Comparison of ENCODE assay signal across 8 cellular contexts in the genomic region with DNA sequence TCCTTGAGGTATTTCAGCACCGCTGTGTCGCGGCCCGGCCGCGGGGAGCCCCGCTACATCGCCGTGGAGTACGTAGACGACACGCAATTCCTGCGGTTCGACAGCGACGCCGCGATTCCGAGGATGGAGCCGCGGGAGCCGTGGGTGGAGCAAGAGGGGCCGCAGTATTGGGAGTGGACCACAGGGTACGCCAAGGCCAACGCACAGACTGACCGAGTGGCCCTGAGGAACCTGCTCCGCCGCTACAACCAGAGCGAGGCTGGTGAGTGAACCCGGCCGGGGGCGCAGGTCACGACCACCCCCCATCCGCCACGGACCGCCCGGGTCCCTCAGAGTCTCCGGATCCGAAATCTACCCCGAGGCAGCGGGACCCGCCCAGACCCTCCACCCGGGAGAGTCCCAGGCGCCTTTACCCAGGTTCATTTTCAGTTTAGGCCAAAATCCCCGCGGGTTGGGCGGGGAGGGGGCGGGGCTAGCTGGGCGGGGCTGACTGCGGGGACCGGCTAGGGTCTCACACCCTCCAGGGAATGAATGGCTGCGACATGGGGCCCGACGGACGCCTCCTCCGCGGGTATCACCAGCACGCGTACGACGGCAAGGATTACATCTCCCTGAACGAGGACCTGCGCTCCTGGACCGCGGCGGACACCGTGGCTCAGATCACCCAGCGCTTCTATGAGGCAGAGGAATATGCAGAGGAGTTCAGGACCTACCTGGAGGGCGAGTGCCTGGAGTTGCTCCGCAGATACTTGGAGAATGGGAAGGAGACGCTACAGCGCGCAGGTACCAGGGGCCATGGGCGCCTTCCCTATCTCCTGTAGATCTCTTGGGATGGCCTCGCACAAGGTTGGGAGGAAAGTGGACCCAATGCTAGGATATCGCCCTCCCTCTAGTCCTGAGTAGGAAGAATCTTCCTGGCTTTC. TPM values are rescaled to one million over a fixed set of nuclear protein-coding genes. Genes with fewer than 3 reads are reported as not detected.
A peak's percentile ranks its signal among the peaks of the same experiment; 100 is the strongest.
DNase-seq lines count a peak whose midpoint lies in the region; ATAC-seq, FAIRE-seq and TF ChIP-seq lines count a peak whose summit lies in the region.

No MANE protein-coding gene starts in this region.

- H2AFZ ChIP-seq in GM12878 (ENCODE audit: control insufficient read depth, low read depth, low read length) (peak overlapping the region; percentile 65), keratinocyte (ENCODE audit: control insufficient read depth, low read length) (peak overlapping the region; percentile 93)

- no peaks in the 10 kb centered on the region for H3K9me3 ChIP-seq in Caco-2
- no peaks in the 10 kb centered on the region for H3K9me3 ChIP-seq in GM12878 (replicated peaks; ENCODE audit: control insufficient read depth, insufficient read depth, low read length)
- H3K9me3 ChIP-seq in keratinocyte (ENCODE audit: control insufficient read depth, low read depth, low read length) = no peaks in the 10 kb centered on the region

- RAD21 ChIA-PET in GM12878 (lab: Charles Lee; ENCODE audit: unreplicated experiment) = no interaction called here

- no peak for TF ChIP-seq RAD21 in GM12878 (IDR thresholded peaks at IDR 0.05; ENCODE audit: insufficient read depth, low read depth, low read length)

- FAIRE-seq in GM12878 (lab: Jason Lieb, UNC) (no peak), keratinocyte (lab: Jason Lieb, UNC) (peak; percentile 13)

- peaks cover 9% of the 10 kb centered on the region for H4K20me1 ChIP-seq in GM12878 (ENCODE audit: control insufficient read depth, insufficient read depth)
- H4K20me1 ChIP-seq in keratinocyte (ENCODE audit: control insufficient read depth, extremely low read depth, insufficient read depth, low read length) = no peaks in the 10 kb centered on the region

- POLR2A ChIA-PET in Caco-2 (lab: Charles Lee) = no interaction called here
- POLR2A ChIA-PET in T-cell (lab: Charles Lee) = interaction anchor here in 1 of 2 donors (0.6 kb wide), 1 partner anchor 163 kb away, joined by 4 read pairs; no protein-coding TSS in a partner anchor
- POLR2A ChIA-PET in GM12878 (lab: Charles Lee) = no interaction called here

- 4% methylated on average over 73 of the region's 76 CpGs for WGBS in GM12878 (ENCODE audit: insufficient coverage, insufficient replicate concordance, low lambda C conversion rate, missing lambda C conversion rate)

- no peaks in the 10 kb centered on the region for H3K4me1 ChIP-seq in Caco-2
- peaks cover 15% of the 10 kb centered on the region for H3K4me1 ChIP-seq in GM12878 (ENCODE audit: control insufficient read depth, insufficient read depth, low read length)
- peaks cover 8% of the 10 kb centered on the region for H3K4me1 ChIP-seq in keratinocyte (ENCODE audit: control insufficient read depth, extremely low read depth, insufficient read depth, low read length)

- H3K36me3 Mint-ChIP-seq in Caco-2 (ENCODE audit: insufficient read depth, unreplicated experiment) (no peaks in the 10 kb centered on the region), T-cell (peaks cover 40% of the 10 kb centered on the region)

- H3K9me3 Mint-ChIP-seq in Caco-2 (ENCODE audit: unreplicated experiment) (no peaks in the 10 kb centered on the region), T-cell (no peaks in the 10 kb centered on the region)

- H3K27ac Mint-ChIP-seq in Caco-2 (ENCODE audit: unreplicated experiment) (no peak overlapping the region), T-cell (peak overlapping the region; percentile 93)

- peak overlapping the region; percentile 99 for H3K27ac ChIP-seq in GM12878 (ENCODE audit: control insufficient read depth, insufficient read depth)
- peak overlapping the region; percentile 66 for H3K27ac ChIP-seq in keratinocyte (ENCODE audit: control insufficient read depth, insufficient read depth, low read length)

- H3K4me2 ChIP-seq in GM12878 (ENCODE audit: control insufficient read depth, insufficient read depth) (peak overlapping the region; percentile 91), keratinocyte (ENCODE audit: control insufficient read depth, extremely low read depth, insufficient read depth, low read depth, low read length) (peak overlapping the region; percentile 85)

- peak; percentile 80 for TF ChIP-seq POLR2A in GM12878 (IDR thresholded peaks at IDR 0.05; ENCODE audit: low read depth, low read length)

- ATAC-seq in T-cell (replicated peaks in 1 of 4) = peak; percentile 50 to 54 (median 52)
- peak; percentile 80 for ATAC-seq in GM12878
- no peak for ATAC-seq in GM21786 (IDR thresholded peaks at IDR 0.05; ENCODE audit: unreplicated experiment)

- SMC1A ChIA-PET in GM12878 (lab: Charles Lee; ENCODE audit: uncharacterized antibody, unreplicated experiment) = no interaction called here

- TF ChIP-seq CTCF in Caco-2 (IDR thresholded peaks at IDR 0.05; ENCODE audit: insufficient read depth in 1 of 2, low read depth in 1 of 2, low read length in 1 of 2, severe bottlenecking in 1 of 2, unreplicated experiment in 1 of 2) = no peak
- TF ChIP-seq CTCF in GM12878 (IDR thresholded peaks at IDR 0.05 in 2 of 3, conservative IDR thresholded peaks at IDR 0.05 in 1 of 3; ENCODE audit: control insufficient read depth in 2 of 3, extremely low read depth in 1 of 3, insufficient read depth in 1 of 3, low read depth in 3 of 3, low read length in 3 of 3) = no peak
- TF ChIP-seq CTCF in keratinocyte (optimal IDR thresholded peaks at IDR 0.05 in 1 of 3, IDR thresholded peaks at IDR 0.05 in 1 of 3, conservative IDR thresholded peaks at IDR 0.05 in 1 of 3; ENCODE audit: extremely low read depth in 1 of 3, insufficient read depth in 2 of 3, low read length in 3 of 3) = no peak

- H3K27me3 ChIP-seq in Caco-2 (replicated peaks; ENCODE audit: control insufficient read depth, insufficient read depth, low read length) (no peaks in the 10 kb centered on the region), H7 (ENCODE audit: control insufficient read depth, insufficient read depth, low read length) (peaks cover 51% of the 10 kb centered on the region), GM12878 (replicated peaks in 1 of 2; ENCODE audit: control insufficient read depth in 2 of 2, insufficient read depth in 2 of 2, low read length in 1 of 2) (no peaks in the 10 kb centered on the region), keratinocyte (ENCODE audit: control insufficient read depth, extremely low read depth, insufficient read depth, low read length) (no peaks in the 10 kb centered on the region)

- dilution Hi-C loops in keratinocyte (cut with MboI; ENCODE audit: extremely low pct_ligation_motif_present, low sequenced_read_pairs) = no loop called here

- DNase-seq in Caco-2 = no peak
- DNase-seq in H7 = peak; percentile 94
- peak; percentile 55 to 78 (median 70) for DNase-seq in T-cell
- no peak for DNase-seq in GM12878 (ENCODE audit: low read depth, low spot score)
- DNase-seq in keratinocyte (ENCODE audit: low read depth, low spot score) = no peak
- peak; percentile 76 for DNase-seq in stimulated activated CD4-positive, alpha-beta T cell treated with anti-CD3 and anti-CD28 coated beads, Interleukin-2, amount 100 ng/mL, for 4 hours (ENCODE audit: low read depth)
- DNase-seq in NOMO-1 (lab: John Stamatoyannopoulos, UW; ENCODE audit: unreplicated experiment in 2 of 2) = no peak

- H3K4me3 ChIP-seq in Caco-2 (ENCODE audit: low read depth, low read length) (peak overlapping the region; percentile 34), H7 (ENCODE audit: insufficient read depth, low read depth, low read length) (peak overlapping the region; percentile 71), GM12878 (peak overlapping the region; percentile 98), keratinocyte (ENCODE audit: control insufficient read depth in 2 of 3, extremely low read depth in 1 of 3, insufficient read depth in 2 of 3, low read depth in 1 of 3, low read length in 3 of 3) (peak overlapping the region; percentile 77 to 92 (median 79))

- intact Hi-C loops in Caco-2 (cut with micrococcal nuclease; ENCODE audit: unreplicated experiment) (no loop called here), GM12878 (cut with micrococcal nuclease; ENCODE audit: unreplicated experiment) (loop anchor here (10.0 kb wide), 1 partner anchor 221 kb away; a partner anchor contains a TSS)

- H3K4me1 Mint-ChIP-seq in Caco-2 (ENCODE audit: low read depth, unreplicated experiment) (peaks cover 7% of the 10 kb centered on the region), T-cell (peaks cover 55 to 63% (median 61%) of the 10 kb centered on the region in 3 donors)

- no peak for TF ChIP-seq EP300 in GM12878 (IDR thresholded peaks at IDR 0.05; ENCODE audit: borderline replicate concordance in 1 of 2, control insufficient read depth in 1 of 2, low read depth in 2 of 2, low read length in 2 of 2)

- H3K79me2 ChIP-seq in GM12878 (ENCODE audit: control insufficient read depth, insufficient read depth, low read length) (peaks cover 40% of the 10 kb centered on the region), keratinocyte (ENCODE audit: control insufficient read depth, insufficient read depth, low read length) (peaks cover 6% of the 10 kb centered on the region)

- H3K36me3 ChIP-seq in Caco-2 (ENCODE audit: control insufficient read depth, insufficient read depth, low read length) (no peaks in the 10 kb centered on the region), H7 (replicated peaks; ENCODE audit: control insufficient read depth, insufficient read depth, low read length) (no peaks in the 10 kb centered on the region), GM12878 (ENCODE audit: control insufficient read depth in 2 of 2, insufficient read depth in 2 of 2, low read length in 1 of 2) (peaks cover 11 to 33% of the 10 kb centered on the region in 2 experiments), keratinocyte (ENCODE audit: control insufficient read depth in 2 of 2, extremely low read depth in 1 of 2, insufficient read depth in 2 of 2, low read length in 2 of 2) (peaks cover 3 to 14% of the 10 kb centered on the region in 2 experiments)

- CTCF ChIA-PET in Caco-2 (lab: Charles Lee) = no interaction called here
- CTCF ChIA-PET in T-cell (lab: Charles Lee) = no interaction called here
- CTCF ChIA-PET in GM12878 (lab: Yijun Ruan, JAX) = no interaction called here

- H3K9me1 ChIP-seq in keratinocyte (ENCODE audit: control insufficient read depth, extremely low read depth, insufficient read depth, low read length) = no peaks in the 10 kb centered on the region

- H3K4me3 Mint-ChIP-seq in Caco-2 (ENCODE audit: unreplicated experiment) = peak overlapping the region; percentile 68
- H3K4me3 Mint-ChIP-seq in T-cell = peak overlapping the region; percentile 91 to 96 (median 94)

- BruUV-seq in Caco-2 (replicated peaks; lab: Mats Ljungman, UMichigan) = no TSS peak
- TSS peak; percentile 83 for BruUV-seq in GM12878 (replicated peaks; lab: Mats Ljungman, UMichigan)

- H3K27me3 Mint-ChIP-seq in Caco-2 (ENCODE audit: insufficient read depth, unreplicated experiment) (peaks cover 11% of the 10 kb centered on the region), T-cell (no peaks in the 10 kb centered on the region)

- peak overlapping the region; percentile 100 for H3K9ac ChIP-seq in GM12878 (ENCODE audit: control insufficient read depth, insufficient read depth, low read length)
- peak overlapping the region; percentile 88 for H3K9ac ChIP-seq in keratinocyte (ENCODE audit: control insufficient read depth, extremely low read depth, insufficient read depth, low read length)

- in situ Hi-C loops in GM12878 (cut with MboI) = no loop called here

RNA-seq across cellular contexts. Expression of a gene that starts 0.7 kb away (rescaled TPM):
- total RNA-seq in Caco-2 (2022) (4.4 and 4.7 TPM in 2 replicates), T-cell (100 to 1,000 TPM; 600 to 951 (median 748) TPM), GM12878 (2014; rRNA removed) (310 and 335 TPM in 2 replicates), GM12878 (2014; rRNA removed; fragmentation: Illumina TruSeq; extraction: Trizol) (147 and 149 TPM in 2 replicates), GM12878 (2021) (302 and 313 TPM in 2 replicates)
- total RNA-seq in H7 (2014; rRNA removed; shearing (Covaris generic)) = 3.6 and 3.8 TPM in 2 replicates
- total RNA-seq in GM12878 (2013; cell fraction: nucleolus; rRNA removed) = 698 and 699 TPM in 2 replicates
- polyA plus RNA-seq in GM12878 (2011; ENCODE audit: low read depth) = 183 TPM
- polyA plus RNA-seq in GM12878 (2011; rRNA removed) (174 and 276 TPM in 2 replicates), GM12878 (2014; fragmentation: Illumina TruSeq; extraction: Trizol) (29.4 and 87.6 TPM in 2 replicates), GM12878 (2014; fragmentation: Nextera tagmentation; extraction: Ambion mirVana) (100 to 1,000 TPM in 1 of 2 experiments, 10 to 100 TPM in 1; 30.1 to 107 TPM), GM12878 (2014; rRNA removed) (342 and 354 TPM in 2 replicates), GM12878 (2016; fragmentation: Nextera tagmentation; extraction: Ambion mirVana) (100 to 1,000 TPM; 120 to 143 TPM), keratinocyte (36.2 to 66.6 TPM (median 46.0 TPM) in 3 replicates)
- 229 and 329 TPM in 2 replicates for polyA plus RNA-seq in GM12878 (2011; cell fraction: cytosol; rRNA removed)
- polyA plus RNA-seq in GM12878 (2011; cell fraction: nucleus; rRNA removed) = 1,246 and 1,757 TPM in 2 replicates
- 338 and 424 TPM in 2 replicates for polyA plus RNA-seq in GM12878 (2012)
- polyA minus RNA-seq in GM12878 (2011; rRNA and poly(A)+ RNA removed) = 141 and 186 TPM in 2 replicates
- polyA minus RNA-seq in GM12878 (2011; cell fraction: cytosol; rRNA and poly(A)+ RNA removed) = 53.2 and 58.8 TPM in 2 replicates
- polyA minus RNA-seq in GM12878 (2011; cell fraction: nucleus; rRNA and poly(A)+ RNA removed) = 427 and 490 TPM in 2 replicates
- 12.7 TPM for polyA plus RNA-seq in keratinocyte (2011; ENCODE audit: low read depth)
- 17.0 and 22.3 TPM in 2 replicates for polyA plus RNA-seq in keratinocyte (2011; cell fraction: cytosol; rRNA removed)
- polyA plus RNA-seq in keratinocyte (2011; cell fraction: nucleus; rRNA removed) = 124 and 132 TPM in 2 replicates
- 26.0 and 46.8 TPM in 2 replicates for polyA plus RNA-seq in keratinocyte (2012; ENCODE audit: low replicate concordance)
- polyA minus RNA-seq in keratinocyte = 30.6 to 59.8 TPM (median 31.3 TPM) in 3 replicates
- 39.7 TPM for polyA minus RNA-seq in keratinocyte (2011; cell fraction: cytosol; rRNA and poly(A)+ RNA removed)
- polyA minus RNA-seq in keratinocyte (2011; cell fraction: nucleus; rRNA and poly(A)+ RNA removed) = 50.0 and 62.4 TPM in 2 replicates

RNA-seq across cellular contexts. Expression of a gene that starts 43.0 kb away (rescaled TPM):
- total RNA-seq in Caco-2 (2022) (not detected in 2 replicates), T-cell (1 to 10 TPM in 1 of 5 donors, not detected in 4; 1.0 TPM), GM12878 (2014; rRNA removed) (not detected in 2 replicates), GM12878 (2014; rRNA removed; fragmentation: Illumina TruSeq; extraction: Trizol) (not detected in 2 replicates), GM12878 (2021) (not detected in 2 replicates)
- 0.10 and 0.74 TPM in 2 replicates for total RNA-seq in H7 (2014; rRNA removed; shearing (Covaris generic))
- not detected in 2 replicates for total RNA-seq in GM12878 (2013; cell fraction: nucleolus; rRNA removed)
- polyA plus RNA-seq in GM12878 (2011; ENCODE audit: low read depth) = 0.85 TPM
- polyA plus RNA-seq in GM12878 (2011; rRNA removed) (not detected in 2 replicates), GM12878 (2014; fragmentation: Illumina TruSeq; extraction: Trizol) (not detected in 2 replicates), GM12878 (2014; fragmentation: Nextera tagmentation; extraction: Ambion mirVana) (not detected), GM12878 (2014; rRNA removed) (not detected in 2 replicates), GM12878 (2016; fragmentation: Nextera tagmentation; extraction: Ambion mirVana) (not detected), keratinocyte (17.4 to 26.3 TPM (median 22.5 TPM) in 3 replicates)
- polyA plus RNA-seq in GM12878 (2011; cell fraction: cytosol; rRNA removed) = not detected in 2 replicates
- polyA plus RNA-seq in GM12878 (2011; cell fraction: nucleus; rRNA removed) = not detected in 2 replicates
- polyA plus RNA-seq in GM12878 (2012) = 0.98 and 1.1 TPM in 2 replicates
- not detected in 2 replicates for polyA minus RNA-seq in GM12878 (2011; rRNA and poly(A)+ RNA removed)
- not detected in 2 replicates for polyA minus RNA-seq in GM12878 (2011; cell fraction: cytosol; rRNA and poly(A)+ RNA removed)
- not detected in 2 replicates for polyA minus RNA-seq in GM12878 (2011; cell fraction: nucleus; rRNA and poly(A)+ RNA removed)
- 2.8 TPM for polyA plus RNA-seq in keratinocyte (2011; ENCODE audit: low read depth)
- polyA plus RNA-seq in keratinocyte (2011; cell fraction: cytosol; rRNA removed) = 21.5 and 22.4 TPM in 2 replicates
- polyA plus RNA-seq in keratinocyte (2011; cell fraction: nucleus; rRNA removed) = 37.8 and 49.7 TPM in 2 replicates
- 3.6 and 15.0 TPM in 2 replicates for polyA plus RNA-seq in keratinocyte (2012; ENCODE audit: low replicate concordance)
- polyA minus RNA-seq in keratinocyte = 22.3 to 33.2 TPM (median 25.4 TPM) in 3 replicates
- polyA minus RNA-seq in keratinocyte (2011; cell fraction: cytosol; rRNA and poly(A)+ RNA removed) = 12.3 TPM
- polyA minus RNA-seq in keratinocyte (2011; cell fraction: nucleus; rRNA and poly(A)+ RNA removed) = 9.1 and 13.4 TPM in 2 replicates

Comparison
In these comparisons a context has a peak if more than half of its experiments do, and no peak if none do; other contexts are left out.
1. DNase-seq: peak in H7 (single experiment), T-cell (34 of 34) and stimulated activated CD4-positive, alpha-beta T cell treated with anti-CD3 and anti-CD28 coated beads, Interleukin-2, amount 100 ng/mL, for 4 hours (single experiment); none in Caco-2 (0 of 2), GM12878 (single experiment), keratinocyte (single experiment) and NOMO-1 (0 of 2).
2. H3K4me3 ChIP-seq: peak in every context shown above with its lines; median percentile 98 in GM12878; 79 in keratinocyte; 71 in H7; 34 in Caco-2.
3. RNA of a gene that starts 0.7 kb away (total RNA-seq): 600 to 951 TPM in T-cell and 147 to 699 TPM in GM12878; 4.4 to 4.7 TPM in Caco-2 and 3.6 to 3.8 TPM in H7; every median in the first group is over 10 times any median in the second.